ENCODE assay signal across 1 cellular context in genomic region chr1:159856576-159856975, GRCh38.
TF ChIP-seq lines count a peak whose summit lies in the region.

No MANE protein-coding gene starts in this region.

TF ChIP-seq in HCT116, 20 proteins besides CTCF, POLR2A, EP300 and RAD21:
- no peak for TF ChIP-seq EGR1 (IDR thresholded peaks at IDR 0.05; ENCODE audit: low read depth)
